In the genomic region with DNA sequence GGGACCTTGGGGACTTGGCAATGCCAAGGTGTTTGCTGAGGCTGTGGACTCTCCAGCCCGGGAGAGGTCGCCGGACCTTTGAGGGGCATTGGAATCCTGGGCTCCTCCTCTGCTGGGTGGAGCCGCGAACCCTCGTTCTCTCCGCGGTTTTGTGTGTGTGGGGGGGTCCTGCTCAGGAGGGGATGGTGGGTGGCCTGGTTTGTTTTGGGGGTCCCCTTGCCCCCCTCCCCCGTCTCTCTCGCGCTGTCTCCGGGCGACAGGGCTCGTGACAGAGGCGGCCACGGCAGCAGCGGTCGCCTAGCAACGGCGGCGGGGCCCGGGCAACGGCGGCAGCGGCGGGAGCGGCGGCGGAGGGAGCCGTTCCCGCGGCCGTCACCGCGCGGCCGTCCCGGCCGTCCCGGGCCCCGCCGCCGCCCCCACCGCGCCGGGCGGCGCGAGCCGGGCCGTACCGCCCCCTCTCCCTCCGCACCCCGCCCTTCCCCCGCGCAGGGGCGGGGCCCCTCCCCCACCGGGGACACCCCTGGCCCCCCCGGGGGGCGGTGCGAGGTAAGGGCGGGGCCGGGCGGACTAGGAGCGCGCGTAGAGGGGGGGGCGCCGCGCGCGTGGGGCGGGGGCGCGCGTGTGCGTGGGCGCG, we compare ENCODE assay signal across 8 cellular contexts. TPM values are rescaled to one million over a fixed set of nuclear protein-coding genes. Genes with fewer than 3 reads are reported as not detected.
DNase-seq lines count a peak whose midpoint lies in the region; ATAC-seq and TF ChIP-seq lines count a peak whose summit lies in the region.

No MANE protein-coding gene starts in this region.

- BruUV-seq in HCT116 (replicated peaks; lab: Mats Ljungman, UMichigan): no TSS peak

- H4K20me1 ChIP-seq in HCT116 (ENCODE audit: insufficient read depth): no peaks in the 10 kb centered on the region

- H2AFZ ChIP-seq in HCT116 (ENCODE audit: low read depth, low read length, poor library complexity, severe bottlenecking): no peak overlapping the region

- peak overlapping the region; percentile 90 for H3K4me2 ChIP-seq in HCT116 (ENCODE audit: low read length)

- DNase-seq in AG20443 (ENCODE audit: low spot score) (peak; percentile 80), HCT116 (ENCODE audit: low read depth, low spot score) (no peak), WERI-Rb-1 (peak; percentile 55), chondrocyte (ENCODE audit: low spot score) (no peak), left lung (peak; percentile 60 to 92), inferior parietal cortex (ENCODE audit: extremely low spot score) (no peak)
- peak; percentile 65 to 68 for DNase-seq in stimulated activated CD4-positive, alpha-beta T cell treated with anti-CD3 and anti-CD28 coated beads, Interleukin-4, amount 100 ng/mL, for 4 hours

- H3K79me2 ChIP-seq in HCT116 (ENCODE audit: insufficient read depth, low read length): no peaks in the 10 kb centered on the region

- intact Hi-C loops in HCT116 (cut with micrococcal nuclease) (loop anchor here (5.0 kb wide), 1 partner anchor 130 kb away; the partner anchor contains the start of gene RGL2), left lung (cut with DNase I) (no loop called here)

- peaks cover 9% of the 10 kb centered on the region for H3K36me3 Mint-ChIP-seq in chondrocyte (ENCODE audit: low read depth)

- H3K9me3 Mint-ChIP-seq in chondrocyte (ENCODE audit: low read depth): no peaks in the 10 kb centered on the region

- POLR2A ChIA-PET in HCT116 (lab: Charles Lee): no interaction called here

- H3K27me3 Mint-ChIP-seq in chondrocyte (ENCODE audit: low read depth): no peaks in the 10 kb centered on the region

- ATAC-seq in HCT116: peak; percentile 30; the same call in 1 of the 2 replicates
- ATAC-seq in left lung: peak; percentile 2
- no peak for ATAC-seq in GM19395 (IDR thresholded peaks at IDR 0.05; ENCODE audit: unreplicated experiment)

- H3K36me3 ChIP-seq in HCT116 (ENCODE audit: control insufficient read depth in 1 of 2, insufficient read depth in 2 of 2, low read length in 2 of 2) (no peaks in the 10 kb centered on the region), WERI-Rb-1 (peaks cover 67% of the 10 kb centered on the region), left lung (no peaks in the 10 kb centered on the region)

- TF ChIP-seq CTCF in HCT116 (IDR thresholded peaks at IDR 0.05 in 2 of 3, conservative IDR thresholded peaks at IDR 0.05 in 1 of 3; ENCODE audit: borderline replicate concordance in 1 of 3, insufficient read depth in 1 of 3, low read depth in 2 of 3, low read length in 2 of 3) (no peak), WERI-Rb-1 (IDR thresholded peaks at IDR 0.05; ENCODE audit: low read depth, low read length) (peak; percentile 57), chondrocyte (IDR thresholded peaks at IDR 0.05) (peak; percentile 30), left lung (IDR thresholded peaks at IDR 0.05) (no peak)

- RAD21 ChIA-PET in HCT116 (lab: Charles Lee; ENCODE audit: low non-redundant PET in 1 of 2, low total read pairs in 2 of 2, uncharacterized antibody in 2 of 2, unreplicated experiment in 2 of 2): no interaction called here

- CTCF ChIA-PET in HCT116 (lab: Charles Lee): no interaction called here

- H3K4me3 Mint-ChIP-seq in chondrocyte (ENCODE audit: unreplicated experiment): peak overlapping the region; percentile 90

- H3K4me3 ChIP-seq in HCT116 (replicated peaks in 1 of 2; ENCODE audit: low read depth in 1 of 2, low read length in 2 of 2) (peak overlapping the region; percentile 52 to 61), WERI-Rb-1 (ENCODE audit: low read depth, low read length) (peak overlapping the region; percentile 37), left lung (peak overlapping the region; percentile 47 to 62)

- H3K9me3 ChIP-seq in HCT116 (ENCODE audit: control insufficient read depth in 1 of 2, insufficient read depth in 1 of 2, low read depth in 1 of 2, low read length in 2 of 2) (no peaks in the 10 kb centered on the region), WERI-Rb-1 (ENCODE audit: severe bottlenecking) (no peaks in the 10 kb centered on the region), left lung (no peaks in the 10 kb centered on the region)

- no peak for TF ChIP-seq POLR2A in HCT116 (IDR thresholded peaks at IDR 0.05; ENCODE audit: borderline replicate concordance, extremely low read depth, insufficient read depth, insufficient read length)

- H3K27ac Mint-ChIP-seq in chondrocyte (ENCODE audit: unreplicated experiment): peak overlapping the region; percentile 97

- H3K9me2 ChIP-seq in HCT116 (ENCODE audit: insufficient read depth): no peaks in the 10 kb centered on the region

- peaks cover 70% of the 10 kb centered on the region for H3K4me1 Mint-ChIP-seq in chondrocyte (ENCODE audit: low read depth)

- H3K27me3 ChIP-seq in HCT116 (ENCODE audit: insufficient read depth, low read length) (no peaks in the 10 kb centered on the region), WERI-Rb-1 (ENCODE audit: insufficient read depth, low read depth, severe bottlenecking) (no peaks in the 10 kb centered on the region), left lung (no peaks in the 10 kb centered on the region)

- H3K4me1 ChIP-seq in HCT116 (ENCODE audit: control insufficient read depth in 1 of 2, insufficient read depth in 2 of 2, low read length in 2 of 2): peaks cover 30 to 74% of the 10 kb centered on the region in 2 experiments
- peaks cover 14 to 72% of the 10 kb centered on the region in 2 donors for H3K4me1 ChIP-seq in left lung

- no peak for TF ChIP-seq RAD21 in HCT116 (IDR thresholded peaks at IDR 0.05; ENCODE audit: low read depth)

- peak overlapping the region; percentile 60 for H3K9ac ChIP-seq in HCT116 (ENCODE audit: low read length)

- H3K27ac ChIP-seq in HCT116 (ENCODE audit: low read depth, low read length) (peak overlapping the region; percentile 46; the same call in 1 of the 2 replicates), WERI-Rb-1 (no peak overlapping the region), left lung (peak overlapping the region; percentile 62 to 65)

TF ChIP-seq in HCT116, 20 proteins besides CTCF, POLR2A, EP300 and RAD21 (continues in another document):
- TF ChIP-seq POLR2AphosphoS5 (IDR thresholded peaks at IDR 0.05; ENCODE audit: low read depth, low read length): no peak
- TF ChIP-seq SIN3A (IDR thresholded peaks at IDR 0.05; ENCODE audit: low read depth): no peak
- TF ChIP-seq ZFX (IDR thresholded peaks at IDR 0.05): no peak
- no peak for TF ChIP-seq TCF7L2 (IDR thresholded peaks at IDR 0.05; ENCODE audit: borderline replicate concordance, extremely low read depth, insufficient read depth, insufficient read length)
- no peak for TF ChIP-seq FOSL1 (IDR thresholded peaks at IDR 0.05; ENCODE audit: low read depth)
- TF ChIP-seq, protein P1, sequence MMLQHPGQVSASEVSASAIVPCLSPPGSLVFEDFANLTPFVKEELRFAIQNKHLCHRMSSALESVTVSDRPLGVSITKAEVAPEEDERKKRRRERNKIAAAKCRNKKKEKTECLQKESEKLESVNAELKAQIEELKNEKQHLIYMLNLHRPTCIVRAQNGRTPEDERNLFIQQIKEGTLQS (IDR thresholded peaks at IDR 0.05): no peak
- no peak for TF ChIP-seq CBX3 (IDR thresholded peaks at IDR 0.05; ENCODE audit: low read depth)
- TF ChIP-seq ELF1 (IDR thresholded peaks at IDR 0.05; ENCODE audit: borderline replicate concordance, low read depth): no peak
- TF ChIP-seq REST (IDR thresholded peaks at IDR 0.05; ENCODE audit: low read depth): no peak
- no peak for TF ChIP-seq MAX (IDR thresholded peaks at IDR 0.05)

RNA-seq across cellular contexts. Expression of gene SYNGAP1, which starts 7.8 kb away (rescaled TPM):
- 11.5 TPM for total RNA-seq in HCT116 (2021; ENCODE audit: unreplicated experiment)
- 6.9 and 8.0 TPM in 2 replicates for polyA plus RNA-seq in HCT116 (2012)
- total RNA-seq in chondrocyte: 24.2 to 32.6 TPM (median 24.7 TPM) in 3 replicates
- 10 to 100 TPM; 18.1 to 18.5 TPM for total RNA-seq in left lung

RNA-seq across cellular contexts. Expression of gene CUTA, which starts 9.8 kb away (rescaled TPM):
- 186 TPM for total RNA-seq in HCT116 (2021; ENCODE audit: unreplicated experiment)
- 184 and 226 TPM in 2 replicates for polyA plus RNA-seq in HCT116 (2012)
- 204 to 241 TPM (median 218 TPM) in 3 replicates for total RNA-seq in chondrocyte
- 100 to 1,000 TPM; 144 to 175 TPM for total RNA-seq in left lung

RNA-seq across cellular contexts. Expression of gene PHF1, which starts 16.9 kb away (rescaled TPM):
- total RNA-seq in HCT116 (2021; ENCODE audit: unreplicated experiment) (40.2 TPM), chondrocyte (39.0 to 43.2 TPM (median 42.7 TPM) in 3 replicates), left lung (10 to 100 TPM; 43.4 to 45.6 TPM)
- polyA plus RNA-seq in HCT116 (2012): 44.1 and 49.9 TPM in 2 replicates

RNA-seq across cellular contexts. Expression of gene ZBTB9, which starts 26.7 kb away (rescaled TPM):
- 14.2 TPM for total RNA-seq in HCT116 (2021; ENCODE audit: unreplicated experiment)
- 9.1 and 11.0 TPM in 2 replicates for polyA plus RNA-seq in HCT116 (2012)
- total RNA-seq in chondrocyte: 6.8 to 7.8 TPM (median 7.1 TPM) in 3 replicates
- total RNA-seq in left lung: 1 to 10 TPM; 5.8 to 9.8 TPM

RNA-seq across cellular contexts. Expression of gene KIFC1, which starts 36.1 kb away (rescaled TPM):
- total RNA-seq in HCT116 (2021; ENCODE audit: unreplicated experiment): 84.7 TPM
- 98.1 and 101 TPM in 2 replicates for polyA plus RNA-seq in HCT116 (2012)
- 7.4 to 10.4 TPM (median 8.1 TPM) in 3 replicates for total RNA-seq in chondrocyte
- 1 to 10 TPM; 5.8 to 9.9 TPM for total RNA-seq in left lung

Comparison
In these comparisons a context has a peak if more than half of its experiments do, and no peak if none do; other contexts are left out.
1. DNase-seq: peak in AG20443 (single experiment), WERI-Rb-1 (single experiment), left lung (2 of 2) and stimulated activated CD4-positive, alpha-beta T cell treated with anti-CD3 and anti-CD28 coated beads, Interleukin-4, amount 100 ng/mL, for 4 hours (2 of 2); none in HCT116 (single experiment), chondrocyte (single experiment) and inferior parietal cortex (single experiment).
2. CTCF ChIP-seq: peak in WERI-Rb-1 (single experiment) and chondrocyte (single experiment); none in HCT116 (0 of 3) and left lung (0 of 2).
3. Peak in every context shown above with its lines, with median percentiles within 50 percentile points of each other: H3K4me3 ChIP-seq.